8 cellular contexts compared by ENCODE assay signal in genomic region chr5:36723921-36724320, GRCh38.
DNase-seq lines count a peak whose midpoint lies in the region; ATAC-seq and TF ChIP-seq lines count a peak whose summit lies in the region.

No MANE protein-coding gene starts in this region.

- DNase-seq in CD14-positive monocyte (ENCODE audit: low spot score) (peak; percentile 60), HPDE6-E6E7 (ENCODE audit: extremely low spot score) (no peak), NCI-H187 treated with DMSO at 0.1 percent for 48 hours (lab: John Stamatoyannopoulos, UW) (no peak), COR-L47 (lab: John Stamatoyannopoulos, UW) (no peak)
- no peak for DNase-seq in activated CD8-positive, alpha-beta T cell treated with anti-CD3 and anti-CD28 coated beads, Interleukin-2, amount 10 ng/mL, durations not matched to agents 7 days and 5 days
- no peak for DNase-seq in activated CD4-positive, CD25-positive, alpha-beta regulatory T cell (lab: John Stamatoyannopoulos, UW)

- H3K9me3 Mint-ChIP-seq in CD14-positive monocyte, result no peaks in the 10 kb centered on the region
- H3K9me3 Mint-ChIP-seq in activated CD8-positive, alpha-beta T cell treated with anti-CD3 and anti-CD28 coated beads, Interleukin-2, amount 10 ng/mL, durations not matched to agents 7 days and 5 days (ENCODE audit: insufficient read depth), result no peaks in the 10 kb centered on the region

- H3K36me3 Mint-ChIP-seq in CD14-positive monocyte, result peaks cover 16% of the 10 kb centered on the region in 2 donors
- H3K36me3 Mint-ChIP-seq in activated CD8-positive, alpha-beta T cell treated with anti-CD3 and anti-CD28 coated beads, Interleukin-2, amount 10 ng/mL, durations not matched to agents 7 days and 5 days (ENCODE audit: low read depth), result no peaks in the 10 kb centered on the region

- intact Hi-C loops in CD14-positive monocyte (cut with micrococcal nuclease), result no loop called here

- H3K4me1 Mint-ChIP-seq in CD14-positive monocyte, result peaks cover 58% of the 10 kb centered on the region
- H3K4me1 Mint-ChIP-seq in activated CD8-positive, alpha-beta T cell treated with anti-CD3 and anti-CD28 coated beads, Interleukin-2, amount 10 ng/mL, durations not matched to agents 7 days and 5 days (ENCODE audit: low read depth), result peaks cover 24% of the 10 kb centered on the region

- peak; percentile 39 for ATAC-seq in GM19025 (IDR thresholded peaks at IDR 0.05; ENCODE audit: low read depth, unreplicated experiment)
- ATAC-seq in HG03045 (IDR thresholded peaks at IDR 0.05; ENCODE audit: unreplicated experiment), result peak; percentile 53
- ATAC-seq in activated CD8-positive, alpha-beta T cell treated with anti-CD3 and anti-CD28 coated beads, Interleukin-2, amount 10 ng/mL, durations not matched to agents 7 days and 5 days, result no peak

- peak overlapping the region; percentile 79 to 92 for H3K4me3 Mint-ChIP-seq in CD14-positive monocyte
- H3K4me3 Mint-ChIP-seq in activated CD8-positive, alpha-beta T cell treated with anti-CD3 and anti-CD28 coated beads, Interleukin-2, amount 10 ng/mL, durations not matched to agents 7 days and 5 days, result peak overlapping the region; percentile 71

- POLR2A ChIA-PET in activated CD8-positive, alpha-beta T cell treated with anti-CD3 and anti-CD28 coated beads, Interleukin-2, amount 10 ng/mL, durations not matched to agents 7 days and 5 days (lab: Charles Lee), result interaction anchor here (0.7 kb wide), 1 partner anchor 36 kb away, joined by 3 read pairs; no protein-coding TSS in a partner anchor

- peak overlapping the region; percentile 90 to 98 (median 96) for H3K27ac Mint-ChIP-seq in CD14-positive monocyte
- peak overlapping the region; percentile 81 for H3K27ac Mint-ChIP-seq in activated CD8-positive, alpha-beta T cell treated with anti-CD3 and anti-CD28 coated beads, Interleukin-2, amount 10 ng/mL, durations not matched to agents 7 days and 5 days

- CTCF ChIA-PET in activated CD8-positive, alpha-beta T cell treated with anti-CD3 and anti-CD28 coated beads, Interleukin-2, amount 10 ng/mL, durations not matched to agents 7 days and 5 days (lab: Charles Lee), result interaction anchor here (1.1 to 1.7 kb wide), 4 partner anchors 13 to 34 kb away, joined by 3 to 12 read pairs (median 4); no protein-coding TSS in a partner anchor

- peaks cover 1 to 3% (median 2%) of the 10 kb centered on the region in 3 donors for H3K27me3 Mint-ChIP-seq in CD14-positive monocyte (ENCODE audit: low read depth in 3 of 3)
- H3K27me3 Mint-ChIP-seq in activated CD8-positive, alpha-beta T cell treated with anti-CD3 and anti-CD28 coated beads, Interleukin-2, amount 10 ng/mL, durations not matched to agents 7 days and 5 days (ENCODE audit: low read depth), result peaks cover 2% of the 10 kb centered on the region

- TF ChIP-seq CTCF in CD14-positive monocyte (IDR thresholded peaks at IDR 0.05), result no peak
